In the genomic region with DNA sequence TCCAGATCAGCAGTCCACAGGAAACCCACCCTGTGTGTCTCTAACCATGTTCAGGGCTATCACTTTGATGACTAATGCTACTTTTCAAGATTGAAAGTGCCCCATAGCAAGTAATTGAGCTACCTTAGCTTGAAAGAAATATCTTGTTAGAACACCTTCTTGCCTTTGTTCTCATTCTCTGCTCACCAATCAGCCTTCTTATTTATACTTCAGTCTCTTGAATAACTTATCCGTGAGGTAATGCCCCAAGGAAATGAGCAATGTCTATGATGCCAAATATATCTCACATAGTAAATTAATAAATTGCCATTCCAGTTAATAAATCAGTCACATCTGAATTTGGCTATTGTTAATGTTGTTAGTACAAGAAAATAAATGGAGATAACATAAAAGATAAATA, we compare ENCODE assay signal across 20 cellular contexts.
DNase-seq lines count a peak whose midpoint lies in the region; ATAC-seq, FAIRE-seq and TF ChIP-seq lines count a peak whose summit lies in the region.
"Had no signal": no experiment of that assay in that cellular context is flagged by ENCODE, and none has a peak within 500 bp of the region (broad histone marks: within the 10 kb centered on the region; RNA-seq: fewer than 3 reads in every experiment).

No MANE protein-coding gene starts in this region.

- peak; percentile 50 for ATAC-seq in body of pancreas
- no peak for ATAC-seq in HG03097 (IDR thresholded peaks at IDR 0.05; ENCODE audit: low FRiP score, unreplicated experiment)
- ATAC-seq in HG03439 (IDR thresholded peaks at IDR 0.05; ENCODE audit: unreplicated experiment), result no peak
- no peak for ATAC-seq in HG02642 (IDR thresholded peaks at IDR 0.05; ENCODE audit: poor library complexity, unreplicated experiment)
- ATAC-seq: CD8-positive, alpha-beta T cell had no signal

- POLR2A ChIA-PET in endothelial cell of umbilical vein (lab: Charles Lee), result no interaction called here

- DNase-seq in body of pancreas, result no peak
- DNase-seq in endothelial cell of umbilical vein (ENCODE audit: low read depth, low spot score), result no peak
- DNase-seq in glutamatergic neuron, result no peak
- no peak for DNase-seq in mesothelial cell of epicardium (ENCODE audit: low spot score in 2 of 2, unreplicated experiment in 2 of 2)
- DNase-seq: Caco-2; CD4-positive, CD25-positive, alpha-beta regulatory T cell; CD8-positive, alpha-beta T cell; DMS153; DND-41; GOT3; HFFc6 had no signal

- H3K27me3 Mint-ChIP-seq in glutamatergic neuron (ENCODE audit: unreplicated experiment), result peaks cover 6% of the 10 kb centered on the region
- H3K27me3 Mint-ChIP-seq in mesothelial cell of epicardium (ENCODE audit: low read depth), result no peaks in the 10 kb centered on the region
- H3K27me3 Mint-ChIP-seq: B cell; CD4-positive, CD25-positive, alpha-beta regulatory T cell had no signal

- H3K36me3 Mint-ChIP-seq in glutamatergic neuron (ENCODE audit: unreplicated experiment) (peaks cover 5% of the 10 kb centered on the region), mesothelial cell of epicardium (peaks cover 6% of the 10 kb centered on the region)

- no peak overlapping the region for H3K4me2 ChIP-seq in endothelial cell of umbilical vein (ENCODE audit: insufficient read depth, low read length)
- H3K4me2 ChIP-seq: BLaER1 had no signal

- H3K4me1 Mint-ChIP-seq in glutamatergic neuron (ENCODE audit: low read depth, unreplicated experiment) (peaks cover 15% of the 10 kb centered on the region), mesothelial cell of epicardium (peaks cover 6% of the 10 kb centered on the region)
- H3K4me1 Mint-ChIP-seq: B cell had no signal

- TF ChIP-seq CTCF in body of pancreas (IDR thresholded peaks at IDR 0.05), result no peak
- TF ChIP-seq CTCF in endothelial cell of umbilical vein (IDR thresholded peaks at IDR 0.05; ENCODE audit: extremely low read depth in 1 of 2, insufficient read depth in 1 of 2, low read depth in 1 of 2, low read length in 2 of 2), result no peak
- no peak for TF ChIP-seq CTCF in glutamatergic neuron (IDR thresholded peaks at IDR 0.05; ENCODE audit: partially characterized antibody, unreplicated experiment)
- TF ChIP-seq CTCF in mesothelial cell of epicardium (IDR thresholded peaks at IDR 0.05; ENCODE audit: unreplicated experiment), result no peak

- H3K27ac Mint-ChIP-seq in glutamatergic neuron (ENCODE audit: unreplicated experiment) (peak overlapping the region; percentile 48), mesothelial cell of epicardium (peak overlapping the region; percentile 22)
- H3K27ac Mint-ChIP-seq: B cell; CD8-positive, alpha-beta T cell; HFFc6 had no signal

- H3K36me3 ChIP-seq in body of pancreas (replicated peaks in 1 of 2; ENCODE audit: insufficient read depth in 1 of 2, low read depth in 2 of 2), result no peaks in the 10 kb centered on the region
- no peaks in the 10 kb centered on the region for H3K36me3 ChIP-seq in endothelial cell of umbilical vein (ENCODE audit: control insufficient read depth in 2 of 2, extremely low read depth in 1 of 2, insufficient read depth in 2 of 2, low read length in 2 of 2)
- H3K36me3 ChIP-seq: BLaER1, HAP-1 had no signal

- no peak for TF ChIP-seq POLR2A in body of pancreas (IDR thresholded peaks at IDR 0.05)
- no peak for TF ChIP-seq POLR2A in endothelial cell of umbilical vein (IDR thresholded peaks at IDR 0.05; ENCODE audit: low read depth, low read length)

- H3K9me3 ChIP-seq in body of pancreas, result no peaks in the 10 kb centered on the region
- H3K9me3 ChIP-seq in endothelial cell of umbilical vein (replicated peaks; ENCODE audit: control insufficient read depth, insufficient read depth, low read length), result no peaks in the 10 kb centered on the region
- H3K9me3 ChIP-seq: BLaER1, Caco-2, HAP-1 had no signal

- H3K4me1 ChIP-seq in body of pancreas (no peaks in the 10 kb centered on the region), endothelial cell of umbilical vein (ENCODE audit: control insufficient read depth, extremely low read depth, insufficient read depth, low read length) (no peaks in the 10 kb centered on the region)
- H3K4me1 ChIP-seq: BLaER1, Caco-2, HAP-1 had no signal

- no TSS peak for BruUV-seq in endothelial cell of umbilical vein (replicated peaks; lab: Mats Ljungman, UMichigan)

- H3K4me3 Mint-ChIP-seq in glutamatergic neuron (ENCODE audit: unreplicated experiment) (no peak overlapping the region), mesothelial cell of epicardium (no peak overlapping the region)
- H3K4me3 Mint-ChIP-seq: B cell; CD4-positive, CD25-positive, alpha-beta regulatory T cell; CD8-positive, alpha-beta T cell; HFFc6 had no signal

- 64 to 71% methylated on average over 1 of the region's 1 CpG for WGBS in body of pancreas, 2 donors

- no peak overlapping the region for H3K9ac ChIP-seq in endothelial cell of umbilical vein (replicated peaks; ENCODE audit: extremely low read depth, insufficient read depth, low read length)
- H3K9ac ChIP-seq: BLaER1 had no signal

- FAIRE-seq in endothelial cell of umbilical vein (lab: Jason Lieb, UNC), result peak; percentile 61
- FAIRE-seq: G401.6, H54 had no signal

- H3K27me3 ChIP-seq in body of pancreas, result no peaks in the 10 kb centered on the region
- no peaks in the 10 kb centered on the region for H3K27me3 ChIP-seq in endothelial cell of umbilical vein (ENCODE audit: control insufficient read depth in 2 of 2, insufficient read depth in 2 of 2, low read length in 2 of 2)
- H3K27me3 ChIP-seq: BLaER1 had no signal

- dilution Hi-C loops in endothelial cell of umbilical vein (cut with MboI; ENCODE audit: extremely low pct_ligation_motif_present, low sequenced_read_pairs), result no loop called here

- no peaks in the 10 kb centered on the region for H4K20me1 ChIP-seq in endothelial cell of umbilical vein (replicated peaks; ENCODE audit: control insufficient read depth, extremely low read depth, insufficient read depth, low read length)
- H4K20me1 ChIP-seq: BLaER1 had no signal

- no peaks in the 10 kb centered on the region for H3K79me2 ChIP-seq in endothelial cell of umbilical vein (ENCODE audit: control insufficient read depth, insufficient read depth, low read length)

- CTCF ChIA-PET in endothelial cell of umbilical vein (lab: Charles Lee), result interaction anchor here (1.6 kb wide), 2 partner anchors 9 to 21 kb away, joined by 4 to 5 read pairs; no protein-coding TSS in a partner anchor

- no peaks in the 10 kb centered on the region for H3K9me1 ChIP-seq in endothelial cell of umbilical vein (replicated peaks; ENCODE audit: control insufficient read depth, extremely low read depth, insufficient read depth, low read length)

- H2AFZ ChIP-seq in endothelial cell of umbilical vein (ENCODE audit: low read depth, low read length), result no peak overlapping the region

- intact Hi-C loops in body of pancreas (cut with DNase I) (no loop called here), endothelial cell of umbilical vein (cut with micrococcal nuclease) (no loop called here)

- peaks cover 2% of the 10 kb centered on the region for H3K9me3 Mint-ChIP-seq in glutamatergic neuron (ENCODE audit: unreplicated experiment)
- peaks cover 8% of the 10 kb centered on the region for H3K9me3 Mint-ChIP-seq in mesothelial cell of epicardium
- H3K9me3 Mint-ChIP-seq: HFFc6 had no signal

- no peak overlapping the region for H3K4me3 ChIP-seq in body of pancreas
- H3K4me3 ChIP-seq in endothelial cell of umbilical vein (replicated peaks in 1 of 3; ENCODE audit: insufficient read depth in 1 of 3, low read depth in 1 of 3, low read length in 3 of 3), result no peak overlapping the region
- H3K4me3 ChIP-seq: BLaER1, HAP-1 had no signal

- H3K27ac ChIP-seq in body of pancreas, result no peak overlapping the region
- H3K27ac ChIP-seq in endothelial cell of umbilical vein (ENCODE audit: insufficient read depth, low read depth, low read length), result no peak overlapping the region
- H3K27ac ChIP-seq: BLaER1, C4-2B had no signal

TF ChIP-seq in endothelial cell of umbilical vein, 7 proteins besides CTCF, POLR2A, EP300 and RAD21:
- TF ChIP-seq JUN (IDR thresholded peaks at IDR 0.05; ENCODE audit: borderline replicate concordance, insufficient read depth, insufficient read length, low read depth), result no peak
- no peak for TF ChIP-seq MAX (IDR thresholded peaks at IDR 0.05; ENCODE audit: insufficient read depth, insufficient read length)
- no peak for TF ChIP-seq GATA2 (IDR thresholded peaks at IDR 0.05; ENCODE audit: insufficient read depth, insufficient read length, low read depth, low read length)
- TF ChIP-seq POLR2AphosphoS5 (IDR thresholded peaks at IDR 0.05; ENCODE audit: insufficient read depth, low read depth, low read length), result no peak
- no peak for TF ChIP-seq EZH2 (IDR thresholded peaks at IDR 0.05; ENCODE audit: borderline replicate concordance, low read depth, low read length, severe bottlenecking)
TF ChIP-seq in endothelial cell of umbilical vein: peak in this region for 0.
